19 cellular contexts compared by ENCODE assay signal in the genomic region with DNA sequence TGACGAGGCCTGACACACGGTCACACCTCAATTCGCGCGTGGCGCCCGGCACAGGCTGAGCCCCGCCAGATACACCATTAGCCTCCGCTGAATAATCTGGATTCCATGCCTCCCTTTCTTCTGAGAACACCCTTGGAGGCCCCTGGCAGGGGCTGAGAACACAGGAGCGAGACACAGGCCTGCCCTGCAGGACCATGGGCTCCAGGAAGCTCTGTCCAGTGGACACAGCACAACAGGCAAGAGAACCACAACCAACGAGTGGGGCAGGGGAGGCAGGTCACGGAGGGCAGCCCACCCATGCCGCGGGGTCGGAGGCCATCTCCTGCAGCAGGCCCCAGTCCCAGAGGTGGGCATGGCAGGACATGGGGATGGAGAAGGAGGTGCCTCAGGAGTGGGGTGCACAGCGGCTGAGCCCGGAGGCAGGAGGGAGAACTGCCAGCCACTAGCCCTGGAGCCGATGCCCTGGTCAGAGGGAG.
DNase-seq lines count a peak whose midpoint lies in the region; ATAC-seq and TF ChIP-seq lines count a peak whose summit lies in the region.
"Had no signal": no experiment of that assay in that cellular context is flagged by ENCODE, and none has a peak within 500 bp of the region (broad histone marks: within the 10 kb centered on the region; RNA-seq: fewer than 3 reads in every experiment).

No MANE protein-coding gene starts in this region.

- H3K9me3 ChIP-seq in BLaER1 treated with 17β-estradiol and CSF1 and Interleukin-3, amounts not matched to agents 10 nM and 100 nM (replicated peaks in 1 of 11) = no peaks in the 10 kb centered on the region
- no peaks in the 10 kb centered on the region for H3K9me3 ChIP-seq in CD4-positive, alpha-beta memory T cell (ENCODE audit: control insufficient read depth in 1 of 2, low read length in 2 of 2)
- no peaks in the 10 kb centered on the region for H3K9me3 ChIP-seq in naive thymus-derived CD4-positive, alpha-beta T cell (ENCODE audit: control insufficient read depth in 2 of 3, low read length in 3 of 3)
- no peaks in the 10 kb centered on the region for H3K9me3 ChIP-seq in gastroesophageal sphincter
- H3K9me3 ChIP-seq: SJSA1 had no signal

- no peak for TF ChIP-seq CTCF in gastroesophageal sphincter (IDR thresholded peaks at IDR 0.05)

- peak overlapping the region in 7 of 11 experiments; percentile 10 to 82 (median 70); a peak in 9 of 22 replicates for H3K9ac ChIP-seq in BLaER1 treated with 17β-estradiol and CSF1 and Interleukin-3, amounts not matched to agents 10 nM and 100 nM

- H3K4me2 ChIP-seq in BLaER1 treated with 17β-estradiol and CSF1 and Interleukin-3, amounts not matched to agents 10 nM and 100 nM = peak overlapping the region; percentile 85 to 99 (median 96)

- no peaks in the 10 kb centered on the region for H3K27me3 Mint-ChIP-seq in CD4-positive, alpha-beta memory T cell
- no peaks in the 10 kb centered on the region for H3K27me3 Mint-ChIP-seq in activated CD4-positive, alpha-beta memory T cell treated with anti-CD3 and anti-CD28 coated beads, Interleukin-2, amount 10 ng/mL, durations not matched to agents 7 days and 5 days
- no peaks in the 10 kb centered on the region for H3K27me3 Mint-ChIP-seq in naive thymus-derived CD4-positive, alpha-beta T cell
- no peaks in the 10 kb centered on the region for H3K27me3 Mint-ChIP-seq in activated T-helper 2 cell treated with anti-CD3 and anti-CD28 coated beads, Interferon-gamma antibody, Interleukin-2, Interleukin-4, amounts not matched to agents 10 μg/mL and 5 μg/mL and 100 μg/mL, durations not matched to agents 14 hours and 24 hours and 36 hours (ENCODE audit: low read depth)
- H3K27me3 Mint-ChIP-seq: progenitor cell of endocrine pancreas had no signal

- peaks cover 13 to 36% (median 27%) of the 10 kb centered on the region in 11 experiments for H3K36me3 ChIP-seq in BLaER1 treated with 17β-estradiol and CSF1 and Interleukin-3, amounts not matched to agents 10 nM and 100 nM
- peaks cover 43% of the 10 kb centered on the region for H3K36me3 ChIP-seq in CD4-positive, alpha-beta memory T cell (ENCODE audit: insufficient read depth, low read length)
- H3K36me3 ChIP-seq in naive thymus-derived CD4-positive, alpha-beta T cell (ENCODE audit: control insufficient read depth in 2 of 3, insufficient read depth in 3 of 3, low read length in 3 of 3) = peaks cover 17 to 72% (median 25%) of the 10 kb centered on the region in 3 experiments
- H3K36me3 ChIP-seq in gastroesophageal sphincter = peaks cover 0 to 28% of the 10 kb centered on the region in 2 donors

- H3K4me1 ChIP-seq in BLaER1 treated with 17β-estradiol and CSF1 and Interleukin-3, amounts not matched to agents 10 nM and 100 nM = peaks cover 76 to 99% (median 97%) of the 10 kb centered on the region in 10 experiments
- peaks cover 64% of the 10 kb centered on the region for H3K4me1 ChIP-seq in CD4-positive, alpha-beta memory T cell (ENCODE audit: insufficient read depth, low read length)
- peaks cover 28 to 34% of the 10 kb centered on the region in 2 donors for H3K4me1 ChIP-seq in naive thymus-derived CD4-positive, alpha-beta T cell (ENCODE audit: control insufficient read depth in 2 of 2, insufficient read depth in 2 of 2, low read length in 2 of 2)
- H3K4me1 ChIP-seq in gastroesophageal sphincter = peaks cover 0 to 12% (median 0%) of the 10 kb centered on the region in 3 donors

- peaks cover 0 to 14% (median 0%) of the 10 kb centered on the region in 8 donors for H3K9me3 Mint-ChIP-seq in CD4-positive, alpha-beta memory T cell
- H3K9me3 Mint-ChIP-seq in activated CD4-positive, alpha-beta memory T cell treated with anti-CD3 and anti-CD28 coated beads, Interleukin-2, amount 10 ng/mL, durations not matched to agents 7 days and 5 days = no peaks in the 10 kb centered on the region
- H3K9me3 Mint-ChIP-seq in naive thymus-derived CD4-positive, alpha-beta T cell = peaks cover 0 to 6% (median 0%) of the 10 kb centered on the region in 11 donors
- no peaks in the 10 kb centered on the region for H3K9me3 Mint-ChIP-seq in activated T-helper 2 cell treated with anti-CD3 and anti-CD28 coated beads, Interferon-gamma antibody, Interleukin-2, Interleukin-4, amounts not matched to agents 10 μg/mL and 5 μg/mL and 100 μg/mL, durations not matched to agents 14 hours and 24 hours and 36 hours

- H3K4me3 Mint-ChIP-seq in CD4-positive, alpha-beta memory T cell = peak overlapping the region in 6 of 8 donors; percentile 41 to 86 (median 79)
- no peak overlapping the region for H3K4me3 Mint-ChIP-seq in activated CD4-positive, alpha-beta memory T cell treated with anti-CD3 and anti-CD28 coated beads, Interleukin-2, amount 10 ng/mL, durations not matched to agents 7 days and 5 days
- H3K4me3 Mint-ChIP-seq in naive thymus-derived CD4-positive, alpha-beta T cell = peak overlapping the region in 8 of 10 donors; percentile 23 to 87 (median 80)
- H3K4me3 Mint-ChIP-seq in activated T-helper 2 cell treated with anti-CD3 and anti-CD28 coated beads, Interferon-gamma antibody, Interleukin-2, Interleukin-4, amounts not matched to agents 10 μg/mL and 5 μg/mL and 100 μg/mL, durations not matched to agents 14 hours and 24 hours and 36 hours (ENCODE audit: low read depth) = no peak overlapping the region
- H3K4me3 Mint-ChIP-seq: nephron progenitor cell had no signal

- CTCF ChIA-PET in CD4-positive, alpha-beta memory T cell (lab: Charles Lee; ENCODE audit: partially characterized antibody) = no interaction called here
- CTCF ChIA-PET in activated CD4-positive, alpha-beta memory T cell treated with anti-CD3 and anti-CD28 coated beads, Interleukin-2, amount 10 ng/mL, durations not matched to agents 7 days and 5 days (lab: Charles Lee) = no interaction called here
- CTCF ChIA-PET in naive thymus-derived CD4-positive, alpha-beta T cell (lab: Charles Lee) = interaction anchor here (0.7 kb wide), 1 partner anchor 176 kb away, joined by 3 read pairs; no protein-coding TSS in a partner anchor

- WGBS in gastroesophageal sphincter (ENCODE audit: low coverage in 1 of 2), 2 donors = 90 to 100% methylated on average over 1 to 9 of the region's 18 CpGs

- H3K27ac ChIP-seq in BLaER1 treated with 17β-estradiol and CSF1 and Interleukin-3, amounts not matched to agents 10 nM and 100 nM = peak overlapping the region in 8 of 11 experiments; percentile 71 to 92 (median 84); a peak in 15 of 22 replicates
- H3K27ac ChIP-seq in CD4-positive, alpha-beta memory T cell (ENCODE audit: low read depth, low read length) = no peak overlapping the region
- H3K27ac ChIP-seq in naive thymus-derived CD4-positive, alpha-beta T cell (ENCODE audit: low read depth, low read length) = peak overlapping the region; percentile 38
- no peak overlapping the region for H3K27ac ChIP-seq in gastroesophageal sphincter
- H3K27ac ChIP-seq: SJSA1, skin epidermis had no signal

- TF ChIP-seq EP300 in gastroesophageal sphincter (IDR thresholded peaks at IDR 0.05) = no peak

- H3K4me1 Mint-ChIP-seq in CD4-positive, alpha-beta memory T cell = peaks cover 29 to 74% (median 57%) of the 10 kb centered on the region in 4 donors
- H3K4me1 Mint-ChIP-seq in activated CD4-positive, alpha-beta memory T cell treated with anti-CD3 and anti-CD28 coated beads, Interleukin-2, amount 10 ng/mL, durations not matched to agents 7 days and 5 days = peaks cover 62% of the 10 kb centered on the region
- H3K4me1 Mint-ChIP-seq in naive thymus-derived CD4-positive, alpha-beta T cell = peaks cover 47 to 84% (median 73%) of the 10 kb centered on the region in 7 donors
- H3K4me1 Mint-ChIP-seq in activated T-helper 2 cell treated with anti-CD3 and anti-CD28 coated beads, Interferon-gamma antibody, Interleukin-2, Interleukin-4, amounts not matched to agents 10 μg/mL and 5 μg/mL and 100 μg/mL, durations not matched to agents 14 hours and 24 hours and 36 hours (ENCODE audit: low read depth) = peaks cover 12% of the 10 kb centered on the region

- peaks cover 44 to 59% of the 10 kb centered on the region in 2 donors for H3K36me3 Mint-ChIP-seq in CD4-positive, alpha-beta memory T cell
- H3K36me3 Mint-ChIP-seq in activated CD4-positive, alpha-beta memory T cell treated with anti-CD3 and anti-CD28 coated beads, Interleukin-2, amount 10 ng/mL, durations not matched to agents 7 days and 5 days (ENCODE audit: low read depth) = peaks cover 56% of the 10 kb centered on the region
- H3K36me3 Mint-ChIP-seq in naive thymus-derived CD4-positive, alpha-beta T cell = peaks cover 4 to 36% (median 24%) of the 10 kb centered on the region in 5 donors
- H3K36me3 Mint-ChIP-seq in activated T-helper 2 cell treated with anti-CD3 and anti-CD28 coated beads, Interferon-gamma antibody, Interleukin-2, Interleukin-4, amounts not matched to agents 10 μg/mL and 5 μg/mL and 100 μg/mL, durations not matched to agents 14 hours and 24 hours and 36 hours (ENCODE audit: low read depth) = peaks cover 14% of the 10 kb centered on the region

- intact Hi-C loops in CD4-positive, alpha-beta memory T cell (cut with micrococcal nuclease) = loop anchor here (5.0 kb wide), 1 partner anchor 63 kb away; no protein-coding TSS in a partner anchor
- intact Hi-C loops in naive thymus-derived CD4-positive, alpha-beta T cell (cut with micrococcal nuclease) = loop anchor here in 1 of 2 donors (2.0 to 5.0 kb wide), 3 partner anchors 17 to 178 kb away; no protein-coding TSS in a partner anchor
- intact Hi-C loops in activated T-helper 2 cell treated with anti-CD3 and anti-CD28 coated beads, Interferon-gamma antibody, Interleukin-2, Interleukin-4, amounts not matched to agents 10 μg/mL and 5 μg/mL and 100 μg/mL, durations not matched to agents 14 hours and 24 hours and 36 hours (cut with micrococcal nuclease) = no loop called here

- peaks cover 0 to 99% (median 33%) of the 10 kb centered on the region in 11 experiments; a peak in 13 of 22 replicates for H4K20me1 ChIP-seq in BLaER1 treated with 17β-estradiol and CSF1 and Interleukin-3, amounts not matched to agents 10 nM and 100 nM

- H3K4me3 ChIP-seq in BLaER1 treated with 17β-estradiol and CSF1 and Interleukin-3, amounts not matched to agents 10 nM and 100 nM = no peak overlapping the region
- H3K4me3 ChIP-seq in CD4-positive, alpha-beta memory T cell (ENCODE audit: low read length in 2 of 2) = no peak overlapping the region
- peak overlapping the region; percentile 34 for H3K4me3 ChIP-seq in naive thymus-derived CD4-positive, alpha-beta T cell (ENCODE audit: low read length)
- H3K4me3 ChIP-seq in gastroesophageal sphincter = no peak overlapping the region
- H3K4me3 ChIP-seq: lung, SJSA1, skin epidermis had no signal

- peaks cover 0 to 6% (median 0%) of the 10 kb centered on the region in 11 experiments; a peak in 2 of 22 replicates for H3K27me3 ChIP-seq in BLaER1 treated with 17β-estradiol and CSF1 and Interleukin-3, amounts not matched to agents 10 nM and 100 nM
- no peaks in the 10 kb centered on the region for H3K27me3 ChIP-seq in CD4-positive, alpha-beta memory T cell (ENCODE audit: insufficient read depth, low read length)
- no peaks in the 10 kb centered on the region for H3K27me3 ChIP-seq in naive thymus-derived CD4-positive, alpha-beta T cell (ENCODE audit: control insufficient read depth in 2 of 2, insufficient read depth in 2 of 2, low read length in 2 of 2)
- no peaks in the 10 kb centered on the region for H3K27me3 ChIP-seq in gastroesophageal sphincter
- H3K27me3 ChIP-seq: SJSA1 had no signal

- TF ChIP-seq POLR2A in gastroesophageal sphincter (IDR thresholded peaks at IDR 0.05) = no peak

- H3K27ac Mint-ChIP-seq in CD4-positive, alpha-beta memory T cell = peak overlapping the region in 3 of 7 donors; percentile 85 to 91 (median 86)
- peak overlapping the region; percentile 71 for H3K27ac Mint-ChIP-seq in activated CD4-positive, alpha-beta memory T cell treated with anti-CD3 and anti-CD28 coated beads, Interleukin-2, amount 10 ng/mL, durations not matched to agents 7 days and 5 days
- peak overlapping the region in 8 of 9 donors; percentile 73 to 96 (median 88) for H3K27ac Mint-ChIP-seq in naive thymus-derived CD4-positive, alpha-beta T cell
- H3K27ac Mint-ChIP-seq in activated T-helper 2 cell treated with anti-CD3 and anti-CD28 coated beads, Interferon-gamma antibody, Interleukin-2, Interleukin-4, amounts not matched to agents 10 μg/mL and 5 μg/mL and 100 μg/mL, durations not matched to agents 14 hours and 24 hours and 36 hours = no peak overlapping the region
- H3K27ac Mint-ChIP-seq: nephron progenitor cell, progenitor cell of endocrine pancreas had no signal

- no peak for ATAC-seq in naive thymus-derived CD4-positive, alpha-beta T cell
- ATAC-seq in gastroesophageal sphincter = no peak

- DNase-seq in CD4-positive, alpha-beta memory T cell = no peak
- DNase-seq in activated CD4-positive, alpha-beta memory T cell treated with anti-CD3 and anti-CD28 coated beads, Interleukin-2, amount 10 ng/mL, durations not matched to agents 7 days and 5 days = no peak
- DNase-seq in naive thymus-derived CD4-positive, alpha-beta T cell = no peak
- DNase-seq in activated T-helper 2 cell treated with anti-CD3 and anti-CD28 coated beads, Interferon-gamma antibody, Interleukin-2, Interleukin-4, amounts not matched to agents 10 μg/mL and 5 μg/mL and 100 μg/mL, durations not matched to agents 14 hours and 24 hours and 36 hours (ENCODE audit: low spot score) = no peak
- no peak for DNase-seq in effector CD8-positive, alpha-beta T cell (lab: John Stamatoyannopoulos, UW)
- DNase-seq: AML-193; DMS 273 treated with DMSO at 0.1 percent for 48 hours; effector CD4-positive, alpha-beta T cell; head of caudate nucleus; NCI-H69; nephron progenitor cell; OCI-M1; T1000 had no signal

- POLR2A ChIA-PET in CD4-positive, alpha-beta memory T cell (lab: Charles Lee; ENCODE audit: partially characterized antibody) = interaction anchor here (0.8 to 2.4 kb wide), 5 partner anchors 12 to 91 kb away, joined by 3 to 11 read pairs (median 4); no protein-coding TSS in a partner anchor
- POLR2A ChIA-PET in activated CD4-positive, alpha-beta memory T cell treated with anti-CD3 and anti-CD28 coated beads, Interleukin-2, amount 10 ng/mL, durations not matched to agents 7 days and 5 days (lab: Charles Lee) = interaction anchor here (1.4 to 1.6 kb wide), 2 partner anchors 16 to 18 kb away, joined by 4 to 6 read pairs; no protein-coding TSS in a partner anchor
- POLR2A ChIA-PET in naive thymus-derived CD4-positive, alpha-beta T cell (lab: Charles Lee) = interaction anchor here (0.6 to 0.7 kb wide), 2 partner anchors 16 to 46 kb away, joined by 3 to 4 read pairs; no protein-coding TSS in a partner anchor

Comparison
In these comparisons a context has a peak if more than half of its experiments do, and no peak if none do; other contexts are left out.
1. H3K27ac ChIP-seq: peak in BLaER1 treated with 17β-estradiol and CSF1 and Interleukin-3, amounts not matched to agents 10 nM and 100 nM (8 of 11) and naive thymus-derived CD4-positive, alpha-beta T cell (single experiment); none in CD4-positive, alpha-beta memory T cell (single experiment) and gastroesophageal sphincter (0 of 4).
2. H3K4me3 Mint-ChIP-seq: peak in CD4-positive, alpha-beta memory T cell (6 of 8) and naive thymus-derived CD4-positive, alpha-beta T cell (8 of 10); none in activated CD4-positive, alpha-beta memory T cell treated with anti-CD3 and anti-CD28 coated beads, Interleukin-2, amount 10 ng/mL, durations not matched to agents 7 days and 5 days (single experiment) and activated T-helper 2 cell treated with anti-CD3 and anti-CD28 coated beads, Interferon-gamma antibody, Interleukin-2, Interleukin-4, amounts not matched to agents 10 μg/mL and 5 μg/mL and 100 μg/mL, durations not matched to agents 14 hours and 24 hours and 36 hours (single experiment).